ENCODE assay signal across 10 cellular contexts in genomic region chr9:121371495-121371911, GRCh38. TPM values are rescaled to one million over a fixed set of nuclear protein-coding genes. Genes with fewer than 3 reads are reported as not detected.
DNase-seq lines count a peak whose midpoint lies in the region; ATAC-seq and TF ChIP-seq lines count a peak whose summit lies in the region.
"Had no signal": no experiment of that assay in that cellular context is flagged by ENCODE, and none has a peak within 500 bp of the region (broad histone marks: within the 10 kb centered on the region; RNA-seq: fewer than 3 reads in every experiment).

No MANE protein-coding gene starts in this region.

- POLR2A ChIA-PET in activated CD4-positive, alpha-beta memory T cell treated with anti-CD3 and anti-CD28 coated beads for 36 hours (lab: Charles Lee): no interaction called here

- H3K27me3 Mint-ChIP-seq in activated CD4-positive, alpha-beta memory T cell treated with anti-CD3 and anti-CD28 coated beads for 36 hours: no peaks in the 10 kb centered on the region
- no peaks in the 10 kb centered on the region for H3K27me3 Mint-ChIP-seq in stimulated activated naive CD8-positive, alpha-beta T cell treated with anti-CD3 and anti-CD28 coated beads, Interleukin-15, amount 100 ng/mL, for 72 hours

- DNase-seq in DMS 273 (lab: John Stamatoyannopoulos, UW; ENCODE audit: unreplicated experiment): peak; percentile 49
- no peak for DNase-seq in DMS 273 treated with DMSO at 0.1 percent for 48 hours (lab: John Stamatoyannopoulos, UW)
- DNase-seq in activated CD4-positive, alpha-beta memory T cell treated with anti-CD3 and anti-CD28 coated beads for 36 hours: no peak
- DNase-seq in lower lobe of right lung: no peak
- no peak for DNase-seq in stimulated activated naive CD8-positive, alpha-beta T cell treated with anti-CD3 and anti-CD28 coated beads, Interleukin-15, amount 100 ng/mL, for 72 hours
- no peak for DNase-seq in NCI-H187 (lab: John Stamatoyannopoulos, UW)
- DNase-seq in activated CD8-positive, alpha-beta memory T cell treated with anti-CD3 and anti-CD28 coated beads, Interleukin-2, amount 50 U/mL, for 48 hours: no peak
- DNase-seq: PC-9 had no signal

- peaks cover 65% of the 10 kb centered on the region for H3K4me1 ChIP-seq in lower lobe of right lung

- TF ChIP-seq CTCF in lower lobe of right lung (IDR thresholded peaks at IDR 0.05): no peak

- H3K27ac Mint-ChIP-seq in activated CD4-positive, alpha-beta memory T cell treated with anti-CD3 and anti-CD28 coated beads for 36 hours: no peak overlapping the region
- H3K27ac Mint-ChIP-seq in stimulated activated naive CD8-positive, alpha-beta T cell treated with anti-CD3 and anti-CD28 coated beads, Interleukin-15, amount 100 ng/mL, for 72 hours: peak overlapping the region in 1 of 2 donors; percentile 84

- peak overlapping the region; percentile 93 for H3K27ac ChIP-seq in lower lobe of right lung
- H3K27ac ChIP-seq: VCaP had no signal

- no peak overlapping the region for H3K4me3 ChIP-seq in lower lobe of right lung
- H3K4me3 ChIP-seq: PC-9 had no signal

- CTCF ChIA-PET in activated CD4-positive, alpha-beta memory T cell treated with anti-CD3 and anti-CD28 coated beads for 36 hours (lab: Charles Lee): interaction anchor here (3.5 kb wide), 1 partner anchor 51 kb away, joined by 31 read pairs; no protein-coding TSS in a partner anchor

- ATAC-seq in lower lobe of right lung (no peak), HG03571 (IDR thresholded peaks at IDR 0.05; ENCODE audit: unreplicated experiment) (no peak)
- no peak for ATAC-seq in stimulated activated naive CD8-positive, alpha-beta T cell treated with anti-CD3 and anti-CD28 coated beads, Interleukin-15, amount 100 ng/mL, for 72 hours

- H3K27me3 ChIP-seq in lower lobe of right lung (ENCODE audit: low read depth): no peaks in the 10 kb centered on the region

- peaks cover 9% of the 10 kb centered on the region for H3K36me3 Mint-ChIP-seq in activated CD4-positive, alpha-beta memory T cell treated with anti-CD3 and anti-CD28 coated beads for 36 hours

- no peaks in the 10 kb centered on the region for H3K9me3 ChIP-seq in lower lobe of right lung

- no peaks in the 10 kb centered on the region for H3K9me3 Mint-ChIP-seq in activated CD4-positive, alpha-beta memory T cell treated with anti-CD3 and anti-CD28 coated beads for 36 hours
- peaks cover 5 to 7% of the 10 kb centered on the region in 2 donors for H3K9me3 Mint-ChIP-seq in stimulated activated naive CD8-positive, alpha-beta T cell treated with anti-CD3 and anti-CD28 coated beads, Interleukin-15, amount 100 ng/mL, for 72 hours

- intact Hi-C loops in activated CD4-positive, alpha-beta memory T cell treated with anti-CD3 and anti-CD28 coated beads for 36 hours (cut with micrococcal nuclease): loop anchor here (5.0 kb wide), 2 partner anchors 169 to 249 kb away; partner anchors contain the start of gene RAB14
- intact Hi-C loops in lower lobe of right lung (cut with DNase I): loop anchor here (10.0 kb wide), 1 partner anchor 47 kb away; no protein-coding TSS in a partner anchor

- peak overlapping the region; percentile 51 for H3K4me3 Mint-ChIP-seq in activated CD4-positive, alpha-beta memory T cell treated with anti-CD3 and anti-CD28 coated beads for 36 hours
- peak overlapping the region; percentile 48 to 57 for H3K4me3 Mint-ChIP-seq in stimulated activated naive CD8-positive, alpha-beta T cell treated with anti-CD3 and anti-CD28 coated beads, Interleukin-15, amount 100 ng/mL, for 72 hours

- no peaks in the 10 kb centered on the region for H3K36me3 ChIP-seq in lower lobe of right lung

- peaks cover 43% of the 10 kb centered on the region for H3K4me1 Mint-ChIP-seq in activated CD4-positive, alpha-beta memory T cell treated with anti-CD3 and anti-CD28 coated beads for 36 hours (ENCODE audit: low read depth)
- peaks cover 55% of the 10 kb centered on the region for H3K4me1 Mint-ChIP-seq in stimulated activated naive CD8-positive, alpha-beta T cell treated with anti-CD3 and anti-CD28 coated beads, Interleukin-15, amount 100 ng/mL, for 72 hours

RNA-seq across cellular contexts. Expression of gene STOM, which starts 1.5 kb away (rescaled TPM):
- total RNA-seq in activated CD4-positive, alpha-beta memory T cell treated with anti-CD3 and anti-CD28 coated beads for 36 hours: 10 to 100 TPM; 49.8 to 51.9 TPM
- 479 TPM for total RNA-seq in lower lobe of right lung
